Comparison of ENCODE assay signal across 8 cellular contexts in genomic region chr10:129962558-129963075, GRCh38. TPM values are rescaled to one million over a fixed set of nuclear protein-coding genes. Genes with fewer than 3 reads are reported as not detected.
DNase-seq lines count a peak whose midpoint lies in the region; ATAC-seq and TF ChIP-seq lines count a peak whose summit lies in the region.

No MANE protein-coding gene starts in this region.

- TF ChIP-seq CTCF in cardiac muscle cell (IDR thresholded peaks at IDR 0.05; ENCODE audit: low read depth, low read length), result no peak
- no peak for TF ChIP-seq CTCF in upper lobe of left lung (IDR thresholded peaks at IDR 0.05)

- peaks cover 11% of the 10 kb centered on the region for H3K4me1 Mint-ChIP-seq in central memory CD8-positive, alpha-beta T cell

- 9 to 10% methylated on average over 19 to 24 of the region's 24 CpGs for WGBS in upper lobe of left lung, 2 donors

- H3K9me3 Mint-ChIP-seq in central memory CD8-positive, alpha-beta T cell, result no peaks in the 10 kb centered on the region

- H3K27ac Mint-ChIP-seq in central memory CD8-positive, alpha-beta T cell (ENCODE audit: low read depth), result no peak overlapping the region

- peaks cover 65% of the 10 kb centered on the region for H3K27me3 Mint-ChIP-seq in central memory CD8-positive, alpha-beta T cell

- H3K36me3 Mint-ChIP-seq in central memory CD8-positive, alpha-beta T cell (ENCODE audit: insufficient read depth), result peaks cover 22% of the 10 kb centered on the region

- peak overlapping the region; percentile 33 for H3K4me3 ChIP-seq in cardiac muscle cell
- H3K4me3 ChIP-seq in muscle layer of colon (ENCODE audit: low read depth in 1 of 2, low read length in 2 of 2), result peak overlapping the region; percentile 32 to 55
- peak overlapping the region in 3 of 4 donors; percentile 40 to 50 (median 47) for H3K4me3 ChIP-seq in upper lobe of left lung

- H3K27me3 ChIP-seq in cardiac muscle cell, result peaks cover 98% of the 10 kb centered on the region
- peaks cover 61 to 89% of the 10 kb centered on the region in 2 donors for H3K27me3 ChIP-seq in muscle layer of colon (ENCODE audit: control insufficient read depth in 1 of 2, insufficient read depth in 2 of 2, low read length in 2 of 2)
- peaks cover 5 to 92% (median 66%) of the 10 kb centered on the region in 4 donors for H3K27me3 ChIP-seq in upper lobe of left lung

- ATAC-seq in left cardiac atrium, result no peak
- no peak for ATAC-seq in central memory CD8-positive, alpha-beta T cell (replicated peaks; ENCODE audit: extremely low read depth, poor library complexity, severe bottlenecking)
- ATAC-seq in upper lobe of left lung (ENCODE audit: low FRiP score in 2 of 2), result no peak

- H3K4me1 ChIP-seq in cardiac muscle cell (ENCODE audit: low read depth), result peaks cover 20% of the 10 kb centered on the region
- peaks cover 5% of the 10 kb centered on the region for H3K4me1 ChIP-seq in muscle layer of colon (ENCODE audit: insufficient read depth, low read length)
- H3K4me1 ChIP-seq in upper lobe of left lung, result peaks cover 31 to 63% (median 40%) of the 10 kb centered on the region in 4 donors

- DNase-seq in cardiac muscle cell (ENCODE audit: low read depth in 1 of 2, low spot score in 1 of 2) (peak in 1 of 2 donors; percentile 6), left cardiac atrium (no peak), upper lobe of left lung (no peak), occipital lobe (lab: John Stamatoyannopoulos, UW) (no peak), HuH-7.5 (ENCODE audit: low spot score) (no peak)
- DNase-seq in central memory CD8-positive, alpha-beta T cell (ENCODE audit: low spot score in 2 of 2), result no peak
- no peak for DNase-seq in stimulated activated CD4-positive, alpha-beta T cell treated with anti-CD3 and anti-CD28 coated beads, Interleukin-12 subunit alpha, Interleukin-12 subunit beta, amount 100 ng/mL, for 4 hours

- H3K9me3 ChIP-seq in cardiac muscle cell (ENCODE audit: low read depth) (no peaks in the 10 kb centered on the region), muscle layer of colon (ENCODE audit: low read length) (peaks cover 5% of the 10 kb centered on the region), upper lobe of left lung (no peaks in the 10 kb centered on the region)

- intact Hi-C loops in left cardiac atrium (cut with DNase I), result loop anchor here in 1 of 2 donors (5.0 kb wide), 1 partner anchor 70 kb away; no protein-coding TSS in a partner anchor

- peak overlapping the region; percentile 73 for H3K4me3 Mint-ChIP-seq in central memory CD8-positive, alpha-beta T cell

- TF ChIP-seq EP300 in upper lobe of left lung (IDR thresholded peaks at IDR 0.05), result no peak

- no peak for TF ChIP-seq POLR2A in upper lobe of left lung (IDR thresholded peaks at IDR 0.05)

- H3K36me3 ChIP-seq in cardiac muscle cell (no peaks in the 10 kb centered on the region), muscle layer of colon (ENCODE audit: insufficient read depth, low read length) (no peaks in the 10 kb centered on the region), upper lobe of left lung (no peaks in the 10 kb centered on the region)

- H3K27ac ChIP-seq in cardiac muscle cell, result no peak overlapping the region
- no peak overlapping the region for H3K27ac ChIP-seq in muscle layer of colon (ENCODE audit: low read depth, low read length)
- no peak overlapping the region for H3K27ac ChIP-seq in upper lobe of left lung

- no peak overlapping the region for H3K9ac ChIP-seq in muscle layer of colon (ENCODE audit: low read length)

RNA-seq across cellular contexts. Expression of gene EBF3, which starts 1.5 kb away (rescaled TPM):
- total RNA-seq in cardiac muscle cell (2.2 and 2.8 TPM in 2 replicates), left cardiac atrium (10 to 100 TPM in 1 of 2 donors, 1 to 10 TPM in 1; 6.0 to 10.1 TPM), upper lobe of left lung (under 1 TPM in 2 of 6 donors, not detected in 4; 0.06 to 0.51 TPM), occipital lobe (0.31 TPM)
- polyA plus RNA-seq in cardiac muscle cell, result 0.12 and 0.61 TPM in 2 replicates
